9 cellular contexts compared by ENCODE assay signal in genomic region chr10:29386347-29386999, GRCh38.
DNase-seq lines count a peak whose midpoint lies in the region; ATAC-seq and TF ChIP-seq lines count a peak whose summit lies in the region.
"Had no signal": no experiment of that assay in that cellular context is flagged by ENCODE, and none has a peak within 500 bp of the region (broad histone marks: within the 10 kb centered on the region; RNA-seq: fewer than 3 reads in every experiment).

No MANE protein-coding gene starts in this region.

- no peaks in the 10 kb centered on the region for H3K36me3 ChIP-seq in right atrium auricular region
- H3K36me3 ChIP-seq in spleen, result no peaks in the 10 kb centered on the region
- H3K36me3 ChIP-seq: SJCRH30 had no signal

- H3K9me3 ChIP-seq in right atrium auricular region (no peaks in the 10 kb centered on the region), spleen (no peaks in the 10 kb centered on the region)
- H3K9me3 ChIP-seq: SJCRH30 had no signal

- WGBS in spleen, 5 donors, result 46 to 51% (median 48%) methylated on average over 8 of the region's 8 CpGs

- DNase-seq in AG20443 (ENCODE audit: low spot score) (peak; percentile 47), GM12864 (ENCODE audit: low read depth) (no peak), KBM-7 (peak; percentile 63), right atrium auricular region (ENCODE audit: low spot score) (no peak), spleen (no peak), NCI-H526 treated with DMSO at 0.1 percent for 48 hours (lab: John Stamatoyannopoulos, UW) (no peak)

- H3K27ac ChIP-seq in right atrium auricular region (no peak overlapping the region), spleen (no peak overlapping the region)
- H3K27ac ChIP-seq: SJCRH30 had no signal

- H3K27me3 ChIP-seq in right atrium auricular region, result no peaks in the 10 kb centered on the region
- no peaks in the 10 kb centered on the region for H3K27me3 ChIP-seq in spleen (replicated peaks in 1 of 7)
- H3K27me3 ChIP-seq: SJCRH30 had no signal

- H3K4me1 ChIP-seq in right atrium auricular region, result no peaks in the 10 kb centered on the region
- peaks cover 0 to 12% (median 0%) of the 10 kb centered on the region in 6 donors for H3K4me1 ChIP-seq in spleen

- no peak for TF ChIP-seq POLR2A in spleen (IDR thresholded peaks at IDR 0.05)

- ATAC-seq in HG03097 (IDR thresholded peaks at IDR 0.05; ENCODE audit: low FRiP score, unreplicated experiment), result no peak

- peak; percentile 55 for TF ChIP-seq CTCF in GM12864 (IDR thresholded peaks at IDR 0.05; ENCODE audit: low read depth, low read length, missing control alignments)
- peak; percentile 71; the same call in 1 of the 2 replicates for TF ChIP-seq CTCF in WI38 (IDR thresholded peaks at IDR 0.05; ENCODE audit: low read depth, low read length)
- TF ChIP-seq CTCF in right atrium auricular region (IDR thresholded peaks at IDR 0.05), result peak; percentile 75 to 79
- peak; percentile 48 to 82 (median 73) for TF ChIP-seq CTCF in spleen (IDR thresholded peaks at IDR 0.05 in 8 of 11, conservative IDR thresholded peaks at IDR 0.05 in 3 of 11)

- in situ Hi-C loops in KBM-7 (cut with MboI; ENCODE audit: low pct_unique_long_range_greater_than_20kb, low sequenced_read_pairs), result loop anchor here (5.0 kb wide), 1 partner anchor 1206 kb away; no protein-coding TSS in a partner anchor

- no peak overlapping the region for H3K4me3 ChIP-seq in GM12864 (ENCODE audit: low read depth, low read length)
- no peak overlapping the region for H3K4me3 ChIP-seq in WI38 (ENCODE audit: low read depth, low read length)
- H3K4me3 ChIP-seq in right atrium auricular region, result no peak overlapping the region
- H3K4me3 ChIP-seq in spleen, result no peak overlapping the region
- H3K4me3 ChIP-seq: SJCRH30 had no signal

- intact Hi-C loops in spleen (cut with DNase I; ENCODE audit: low total_unique reads), result loop anchor here (5.0 kb wide), 2 partner anchors 66 to 111 kb away; no protein-coding TSS in a partner anchor

Comparison
In these comparisons a context has a peak if more than half of its experiments do, and no peak if none do; other contexts are left out.
1. DNase-seq: peak in AG20443 (single experiment) and KBM-7 (single experiment); none in GM12864 (single experiment), right atrium auricular region (single experiment), spleen (single experiment) and NCI-H526 treated with DMSO at 0.1 percent for 48 hours (single experiment).
2. Peak in every context shown above with its lines, with median percentiles within 50 percentile points of each other: CTCF ChIP-seq.